Comparison of ENCODE assay signal across 25 cellular contexts in genomic region chr1:109528296-109528695, GRCh38. TPM values are rescaled to one million over a fixed set of nuclear protein-coding genes. Genes with fewer than 3 reads are reported as not detected.
DNase-seq lines count a peak whose midpoint lies in the region; ATAC-seq, FAIRE-seq and TF ChIP-seq lines count a peak whose summit lies in the region.
"Had no signal": no experiment of that assay in that cellular context is flagged by ENCODE, and none has a peak within 500 bp of the region (broad histone marks: within the 10 kb centered on the region; RNA-seq: fewer than 3 reads in every experiment).

No MANE protein-coding gene starts in this region.

- RAD21 ChIA-PET in GM12878 (lab: Charles Lee; ENCODE audit: unreplicated experiment): interaction anchor here (1.1 to 10.3 kb wide), 6 partner anchors 18 to 264 kb away, joined by 3 to 422 read pairs (median 7); partner anchors contain the start of genes AMIGO1, ATXN7L2 and CYB561D1

- TF ChIP-seq RAD21 in GM12878 (IDR thresholded peaks at IDR 0.05; ENCODE audit: insufficient read depth, low read depth, low read length): no peak

- DNase-seq in DMS 273 (lab: John Stamatoyannopoulos, UW; ENCODE audit: unreplicated experiment): peak; percentile 93
- peak; percentile 25 for DNase-seq in NCI-H2171 (lab: John Stamatoyannopoulos, UW)
- DNase-seq in GM12878 (ENCODE audit: low read depth, low spot score): no peak
- DNase-seq in sciatic nerve (ENCODE audit: low spot score): peak; percentile 25
- no peak for DNase-seq in urothelium cell line (ENCODE audit: low spot score)
- DNase-seq in breast epithelium (ENCODE audit: low spot score in 2 of 2): no peak
- DNase-seq in pons (ENCODE audit: low spot score): no peak
- DNase-seq: AML-193; C1 segment of cervical spinal cord; CD8-positive, alpha-beta T cell; Karpas-422; MV-4-11; NCI-H1105 treated with DMSO at 0.1 percent for 48 hours; NCI-H187; NCI-H2227 treated with DMSO at 0.1 percent for 48 hours; NCI-H526; OCI-M1 had no signal

- POLR2A ChIA-PET in GM12878 (lab: Charles Lee): interaction anchor here (0.7 to 2.0 kb wide), 6 partner anchors 29 to 274 kb away, joined by 3 to 10 read pairs (median 4); partner anchors contain the start of genes ATXN7L2 and CYB561D1

- in situ Hi-C loops in GM12878 (cut with MboI): no loop called here

- FAIRE-seq in GM12878 (lab: Jason Lieb, UNC) (no peak), urothelium cell line (lab: Jason Lieb, UNC) (no peak)
- FAIRE-seq: G401.6, RCC 7860 had no signal

- no peak for ATAC-seq in GM12878
- no peak for ATAC-seq in sciatic nerve
- ATAC-seq: CD8-positive, alpha-beta T cell had no signal

- no peak for TF ChIP-seq CTCF in GM12878 (IDR thresholded peaks at IDR 0.05 in 2 of 3, conservative IDR thresholded peaks at IDR 0.05 in 1 of 3; ENCODE audit: control insufficient read depth in 2 of 3, extremely low read depth in 1 of 3, insufficient read depth in 1 of 3, low read depth in 3 of 3, low read length in 3 of 3)
- no peak for TF ChIP-seq CTCF in breast epithelium (IDR thresholded peaks at IDR 0.05)

- H3K36me3 ChIP-seq in GM12878 (ENCODE audit: control insufficient read depth in 2 of 2, insufficient read depth in 2 of 2, low read length in 1 of 2) (no peaks in the 10 kb centered on the region), breast epithelium (no peaks in the 10 kb centered on the region)
- H3K36me3 ChIP-seq: SJSA1 had no signal

- BruUV-seq in GM12878 (replicated peaks; lab: Mats Ljungman, UMichigan): no TSS peak

- TF ChIP-seq POLR2A in GM12878 (IDR thresholded peaks at IDR 0.05; ENCODE audit: low read depth, low read length): no peak
- no peak for TF ChIP-seq POLR2A in breast epithelium (IDR thresholded peaks at IDR 0.05)

- intact Hi-C loops in GM12878 (cut with micrococcal nuclease; ENCODE audit: unreplicated experiment) (no loop called here), sciatic nerve (cut with DNase I) (no loop called here), breast epithelium (cut with DNase I; ENCODE audit: low total_unique reads) (loop anchor here (10.0 kb wide), 1 partner anchor 1897 kb away; the partner anchor contains the start of gene OVGP1)

- no peaks in the 10 kb centered on the region for H3K79me2 ChIP-seq in GM12878 (ENCODE audit: control insufficient read depth, insufficient read depth, low read length)

- H3K4me1 ChIP-seq in GM12878 (ENCODE audit: control insufficient read depth, insufficient read depth, low read length) (peaks cover 24% of the 10 kb centered on the region), breast epithelium (no peaks in the 10 kb centered on the region)

- no peak for TF ChIP-seq EP300 in GM12878 (IDR thresholded peaks at IDR 0.05; ENCODE audit: borderline replicate concordance in 1 of 2, control insufficient read depth in 1 of 2, low read depth in 2 of 2, low read length in 2 of 2)

- H3K9ac ChIP-seq in GM12878 (ENCODE audit: control insufficient read depth, insufficient read depth, low read length): no peak overlapping the region

- no peaks in the 10 kb centered on the region for H4K20me1 ChIP-seq in GM12878 (ENCODE audit: control insufficient read depth, insufficient read depth)

- H3K4me3 ChIP-seq in GM12878 (no peak overlapping the region), breast epithelium (no peak overlapping the region)
- H3K4me3 ChIP-seq: SJSA1 had no signal

- CTCF ChIA-PET in GM12878 (lab: Yijun Ruan, JAX): interaction anchor here (0.8 to 21.3 kb wide), 8 partner anchors 22 to 457 kb away, joined by 3 to 1280 read pairs (median 4); partner anchors contain the start of genes AHCYL1, AMIGO1 and CYB561D1

- H2AFZ ChIP-seq in GM12878 (ENCODE audit: control insufficient read depth, low read depth, low read length): peak overlapping the region; percentile 45

- H3K4me2 ChIP-seq in GM12878 (ENCODE audit: control insufficient read depth, insufficient read depth): no peak overlapping the region

- SMC1A ChIA-PET in GM12878 (lab: Charles Lee; ENCODE audit: uncharacterized antibody, unreplicated experiment): interaction anchor here (0.6 to 12.8 kb wide), 8 partner anchors 10 to 251 kb away, joined by 3 to 431 read pairs (median 9); partner anchors contain the start of genes AMIGO1, ATXN7L2, CYB561D1 and GPR61

- H3K27me3 ChIP-seq in GM12878 (replicated peaks in 1 of 2; ENCODE audit: control insufficient read depth in 2 of 2, insufficient read depth in 2 of 2, low read length in 1 of 2) (no peaks in the 10 kb centered on the region), breast epithelium (no peaks in the 10 kb centered on the region)

- H3K27ac ChIP-seq in GM12878 (ENCODE audit: control insufficient read depth, insufficient read depth) (no peak overlapping the region), breast epithelium (no peak overlapping the region)
- H3K27ac ChIP-seq: SJSA1 had no signal

- H3K9me3 ChIP-seq in GM12878 (replicated peaks; ENCODE audit: control insufficient read depth, insufficient read depth, low read length) (no peaks in the 10 kb centered on the region), breast epithelium (no peaks in the 10 kb centered on the region)
- H3K9me3 ChIP-seq: SJSA1 had no signal

- 90% methylated on average over 5 of the region's 5 CpGs for WGBS in GM12878 (ENCODE audit: insufficient coverage, insufficient replicate concordance, low lambda C conversion rate, missing lambda C conversion rate)

RNA-seq across cellular contexts. Expression of gene GPR61, which starts 11.4 kb away (rescaled TPM):
- total RNA-seq in GM12878 (2013; cell fraction: nucleolus; rRNA removed): 0.44 and 1.3 TPM in 2 replicates
- total RNA-seq in GM12878 (2014; rRNA removed) (0.44 TPM in 1 of 2 replicates, not detected in the other), GM12878 (2014; rRNA removed; fragmentation: Illumina TruSeq; extraction: Trizol) (0.31 and 0.32 TPM in 2 replicates), GM12878 (2021) (0.38 TPM in 1 of 2 replicates, not detected in the other), sciatic nerve (not detected), breast epithelium (not detected)
- 0.07 TPM for polyA plus RNA-seq in GM12878 (2011; ENCODE audit: low read depth)
- polyA plus RNA-seq in GM12878 (2011; rRNA removed) (0.23 and 0.53 TPM in 2 replicates), GM12878 (2014; fragmentation: Illumina TruSeq; extraction: Trizol) (0.21 TPM in 1 of 2 replicates, not detected in the other), GM12878 (2014; fragmentation: Nextera tagmentation; extraction: Ambion mirVana) (1 to 10 TPM in 1 of 2 experiments, under 1 TPM in 1; 0.19 to 1.1 TPM), GM12878 (2014; rRNA removed) (not detected in 2 replicates), GM12878 (2016; fragmentation: Nextera tagmentation; extraction: Ambion mirVana) (under 1 TPM; 0.47 to 0.84 TPM)
- polyA plus RNA-seq in GM12878 (2011; cell fraction: cytosol; rRNA removed): 0.22 and 0.32 TPM in 2 replicates
- polyA plus RNA-seq in GM12878 (2011; cell fraction: nucleus; rRNA removed): 0.19 and 0.51 TPM in 2 replicates
- polyA plus RNA-seq in GM12878 (2012): 0.23 and 0.66 TPM in 2 replicates
- 2.6 and 3.8 TPM in 2 replicates for polyA minus RNA-seq in GM12878 (2011; rRNA and poly(A)+ RNA removed)
- not detected in 2 replicates for polyA minus RNA-seq in GM12878 (2011; cell fraction: cytosol; rRNA and poly(A)+ RNA removed)
- 1.8 and 2.5 TPM in 2 replicates for polyA minus RNA-seq in GM12878 (2011; cell fraction: nucleus; rRNA and poly(A)+ RNA removed)
- total RNA-seq: A172, Daoy, H4, M059J had no signal
- polyA plus RNA-seq: AG04450 had no signal

RNA-seq across cellular contexts. Expression of gene AMIGO1, which starts 18.8 kb away (rescaled TPM):
- 1.5 and 1.7 TPM in 2 replicates for total RNA-seq in GM12878 (2013; cell fraction: nucleolus; rRNA removed)
- 0.06 and 0.22 TPM in 2 replicates for total RNA-seq in GM12878 (2014; rRNA removed)
- 0.04 and 0.09 TPM in 2 replicates for total RNA-seq in GM12878 (2014; rRNA removed; fragmentation: Illumina TruSeq; extraction: Trizol)
- 0.27 and 0.28 TPM in 2 replicates for total RNA-seq in GM12878 (2021)
- 0.33 TPM for polyA plus RNA-seq in GM12878 (2011; ENCODE audit: low read depth)
- polyA plus RNA-seq in GM12878 (2011; rRNA removed): 0.08 and 0.10 TPM in 2 replicates
- 0.07 and 0.10 TPM in 2 replicates for polyA plus RNA-seq in GM12878 (2011; cell fraction: cytosol; rRNA removed)
- 0.15 and 0.19 TPM in 2 replicates for polyA plus RNA-seq in GM12878 (2011; cell fraction: nucleus; rRNA removed)
- polyA plus RNA-seq in GM12878 (2012): 0.28 and 0.38 TPM in 2 replicates
- 0.07 and 0.11 TPM in 2 replicates for polyA plus RNA-seq in GM12878 (2014; fragmentation: Illumina TruSeq; extraction: Trizol)
- polyA plus RNA-seq in GM12878 (2014; fragmentation: Nextera tagmentation; extraction: Ambion mirVana): under 1 TPM; 0.02 to 0.11 TPM
- polyA plus RNA-seq in GM12878 (2014; rRNA removed): 0.11 TPM in 1 of 2 replicates, not detected in the other
- under 1 TPM; 0.08 to 0.26 TPM for polyA plus RNA-seq in GM12878 (2016; fragmentation: Nextera tagmentation; extraction: Ambion mirVana)
- 0.05 and 0.07 TPM in 2 replicates for polyA minus RNA-seq in GM12878 (2011; rRNA and poly(A)+ RNA removed)
- polyA minus RNA-seq in GM12878 (2011; cell fraction: cytosol; rRNA and poly(A)+ RNA removed): not detected in 2 replicates
- polyA minus RNA-seq in GM12878 (2011; cell fraction: nucleus; rRNA and poly(A)+ RNA removed): 0.10 and 0.12 TPM in 2 replicates
- total RNA-seq in sciatic nerve: 15.6 TPM
- 1 to 10 TPM; 3.0 to 9.5 (median 6.4) TPM for total RNA-seq in breast epithelium
- total RNA-seq: A172 had no signal

RNA-seq across cellular contexts. Expression of gene GNAI3, which starts 20.1 kb away (rescaled TPM):
- 15.2 TPM in 2 replicates for total RNA-seq in GM12878 (2013; cell fraction: nucleolus; rRNA removed)
- 8.0 and 9.9 TPM in 2 replicates for total RNA-seq in GM12878 (2014; rRNA removed)
- total RNA-seq in GM12878 (2014; rRNA removed; fragmentation: Illumina TruSeq; extraction: Trizol): 9.7 and 9.8 TPM in 2 replicates
- total RNA-seq in GM12878 (2021): 7.3 and 7.7 TPM in 2 replicates
- polyA plus RNA-seq in GM12878 (2011; ENCODE audit: low read depth): 3.7 TPM
- 9.4 and 15.3 TPM in 2 replicates for polyA plus RNA-seq in GM12878 (2011; rRNA removed)
- 3.1 and 3.5 TPM in 2 replicates for polyA plus RNA-seq in GM12878 (2011; cell fraction: cytosol; rRNA removed)
- 2.5 and 3.2 TPM in 2 replicates for polyA plus RNA-seq in GM12878 (2011; cell fraction: nucleus; rRNA removed)
- polyA plus RNA-seq in GM12878 (2012): 5.4 and 5.6 TPM in 2 replicates
- polyA plus RNA-seq in GM12878 (2014; fragmentation: Illumina TruSeq; extraction: Trizol): 7.9 and 9.6 TPM in 2 replicates
- 1 to 10 TPM; 6.2 TPM for polyA plus RNA-seq in GM12878 (2014; fragmentation: Nextera tagmentation; extraction: Ambion mirVana)
- 4.7 and 5.9 TPM in 2 replicates for polyA plus RNA-seq in GM12878 (2014; rRNA removed)
- polyA plus RNA-seq in GM12878 (2016; fragmentation: Nextera tagmentation; extraction: Ambion mirVana): 10 to 100 TPM; 12.0 to 13.8 TPM
- 7.6 and 11.4 TPM in 2 replicates for polyA minus RNA-seq in GM12878 (2011; rRNA and poly(A)+ RNA removed)
- 2.8 and 3.1 TPM in 2 replicates for polyA minus RNA-seq in GM12878 (2011; cell fraction: cytosol; rRNA and poly(A)+ RNA removed)
- polyA minus RNA-seq in GM12878 (2011; cell fraction: nucleus; rRNA and poly(A)+ RNA removed): 5.2 and 8.2 TPM in 2 replicates
- total RNA-seq in sciatic nerve: 7.0 TPM
- total RNA-seq in breast epithelium: 1 to 10 TPM; 5.9 to 6.9 (median 6.2) TPM

RNA-seq across cellular contexts. Expression of gene CYB561D1, which starts 34.4 kb away (rescaled TPM):
- total RNA-seq in GM12878 (2013; cell fraction: nucleolus; rRNA removed): 16.8 and 17.3 TPM in 2 replicates
- total RNA-seq in GM12878 (2014; rRNA removed) (3.3 TPM in 2 replicates), GM12878 (2014; rRNA removed; fragmentation: Illumina TruSeq; extraction: Trizol) (2.5 and 3.2 TPM in 2 replicates), GM12878 (2021) (5.9 and 6.2 TPM in 2 replicates), sciatic nerve (7.6 TPM), breast epithelium (1 to 10 TPM; 6.6 to 9.1 (median 8.2) TPM)
- polyA plus RNA-seq in GM12878 (2011; ENCODE audit: low read depth): 4.9 TPM
- polyA plus RNA-seq in GM12878 (2011; rRNA removed) (7.5 and 9.0 TPM in 2 replicates), GM12878 (2014; fragmentation: Illumina TruSeq; extraction: Trizol) (3.4 and 3.7 TPM in 2 replicates), GM12878 (2014; fragmentation: Nextera tagmentation; extraction: Ambion mirVana) (1 to 10 TPM in 1 of 2 experiments, under 1 TPM in 1; 0.68 to 1.0 TPM), GM12878 (2014; rRNA removed) (5.0 and 5.5 TPM in 2 replicates), GM12878 (2016; fragmentation: Nextera tagmentation; extraction: Ambion mirVana) (1 to 10 TPM; 3.2 to 3.3 TPM)
- 10.0 and 13.9 TPM in 2 replicates for polyA plus RNA-seq in GM12878 (2011; cell fraction: cytosol; rRNA removed)
- polyA plus RNA-seq in GM12878 (2011; cell fraction: nucleus; rRNA removed): 12.1 and 15.3 TPM in 2 replicates
- 6.4 and 8.0 TPM in 2 replicates for polyA plus RNA-seq in GM12878 (2012)
- 8.9 and 15.8 TPM in 2 replicates for polyA minus RNA-seq in GM12878 (2011; rRNA and poly(A)+ RNA removed)
- 2.7 and 4.0 TPM in 2 replicates for polyA minus RNA-seq in GM12878 (2011; cell fraction: cytosol; rRNA and poly(A)+ RNA removed)
- polyA minus RNA-seq in GM12878 (2011; cell fraction: nucleus; rRNA and poly(A)+ RNA removed): 6.9 and 12.7 TPM in 2 replicates

RNA-seq across cellular contexts. Expression of gene ATXN7L2, which starts 44.6 kb away (rescaled TPM):
- 17.6 and 17.8 TPM in 2 replicates for total RNA-seq in GM12878 (2013; cell fraction: nucleolus; rRNA removed)
- 5.0 and 5.5 TPM in 2 replicates for total RNA-seq in GM12878 (2014; rRNA removed)
- 2.8 TPM in 2 replicates for total RNA-seq in GM12878 (2014; rRNA removed; fragmentation: Illumina TruSeq; extraction: Trizol)
- 7.4 and 8.3 TPM in 2 replicates for total RNA-seq in GM12878 (2021)
- 2.0 TPM for polyA plus RNA-seq in GM12878 (2011; ENCODE audit: low read depth)
- 2.0 and 4.4 TPM in 2 replicates for polyA plus RNA-seq in GM12878 (2011; rRNA removed)
- 7.4 and 10.4 TPM in 2 replicates for polyA plus RNA-seq in GM12878 (2011; cell fraction: cytosol; rRNA removed)
- 44.0 and 45.2 TPM in 2 replicates for polyA plus RNA-seq in GM12878 (2011; cell fraction: nucleus; rRNA removed)
- 4.8 and 5.5 TPM in 2 replicates for polyA plus RNA-seq in GM12878 (2012)
- 1.4 and 3.3 TPM in 2 replicates for polyA plus RNA-seq in GM12878 (2014; fragmentation: Illumina TruSeq; extraction: Trizol)
- under 1 TPM; 0.27 to 0.80 TPM for polyA plus RNA-seq in GM12878 (2014; fragmentation: Nextera tagmentation; extraction: Ambion mirVana)
- 6.2 and 7.4 TPM in 2 replicates for polyA plus RNA-seq in GM12878 (2014; rRNA removed)
- 1 to 10 TPM; 5.8 to 7.3 TPM for polyA plus RNA-seq in GM12878 (2016; fragmentation: Nextera tagmentation; extraction: Ambion mirVana)
- 3.1 and 7.4 TPM in 2 replicates for polyA minus RNA-seq in GM12878 (2011; rRNA and poly(A)+ RNA removed)
- 2.9 and 4.5 TPM in 2 replicates for polyA minus RNA-seq in GM12878 (2011; cell fraction: cytosol; rRNA and poly(A)+ RNA removed)
- polyA minus RNA-seq in GM12878 (2011; cell fraction: nucleus; rRNA and poly(A)+ RNA removed): 11.7 and 17.6 TPM in 2 replicates
- 5.0 TPM for total RNA-seq in sciatic nerve
- total RNA-seq in breast epithelium: 1 to 10 TPM; 2.4 to 4.1 (median 2.9) TPM

Comparison
In these comparisons a context has a peak if more than half of its experiments do, and no peak if none do; other contexts are left out.
1. DNase-seq: peak in DMS 273 (single experiment), NCI-H2171 (single experiment) and sciatic nerve (single experiment); none in GM12878 (single experiment), urothelium cell line (single experiment), breast epithelium (0 of 2) and pons (single experiment).